ENCODE assay signal across 11 cellular contexts in genomic region chr5:113020461-113021273, GRCh38. TPM values are rescaled to one million over a fixed set of nuclear protein-coding genes. Genes with fewer than 3 reads are reported as not detected.
DNase-seq lines count a peak whose midpoint lies in the region; ATAC-seq, FAIRE-seq and TF ChIP-seq lines count a peak whose summit lies in the region.
"Had no signal": no experiment of that assay in that cellular context is flagged by ENCODE, and none has a peak within 500 bp of the region (broad histone marks: within the 10 kb centered on the region; RNA-seq: fewer than 3 reads in every experiment).

No MANE protein-coding gene starts in this region.

- POLR2A ChIA-PET in HepG2 (lab: Yijun Ruan, JAX) = interaction anchor here (0.9 to 1.4 kb wide), 3 partner anchors 10 to 44 kb away, joined by 3 to 4 read pairs (median 4); partner anchors contain the start of gene DCP2

- TF ChIP-seq CTCF in HepG2 (CRISPR knock-in tag; IDR thresholded peaks at IDR 0.05) (no peak), right lobe of liver (IDR thresholded peaks at IDR 0.05) (no peak), RWPE2 (IDR thresholded peaks at IDR 0.05; ENCODE audit: poor library complexity, severe bottlenecking) (no peak), gastrocnemius medialis (IDR thresholded peaks at IDR 0.05 in 4 of 5, conservative IDR thresholded peaks at IDR 0.05 in 1 of 5) (no peak)

- DNase-seq in HepG2 (ENCODE audit: low spot score) (peak; percentile 90), right lobe of liver (no peak), RWPE2 (ENCODE audit: low spot score) (no peak), dermis microvascular lymphatic vessel endothelial cell (ENCODE audit: low read depth in 2 of 2) (peak; percentile 72 to 88), gastrocnemius medialis (no peak), NCI-H2107 (lab: John Stamatoyannopoulos, UW) (no peak), NCI-H345 treated with DMSO at 0.1 percent for 48 hours (lab: John Stamatoyannopoulos, UW; ENCODE audit: unreplicated experiment) (no peak)
- peak in 4 of 6 experiments; percentile 1 to 52 (median 29) for DNase-seq in stimulated activated naive CD4-positive, alpha-beta T cell (lab: John Stamatoyannopoulos, UW)
- DNase-seq: NCI-H82 had no signal

- no peak for TF ChIP-seq POLR2A in HepG2 (IDR thresholded peaks at IDR 0.05; ENCODE audit: insufficient read depth in 1 of 2, low read depth in 2 of 2, low read length in 2 of 2)
- no peak for TF ChIP-seq POLR2A in right lobe of liver (IDR thresholded peaks at IDR 0.05)
- no peak for TF ChIP-seq POLR2A in gastrocnemius medialis (IDR thresholded peaks at IDR 0.05)

- peak in 1 of 2 experiments; percentile 91; a peak in 2 of 4 replicates for TF ChIP-seq EP300 in HepG2 (IDR thresholded peaks at IDR 0.05; ENCODE audit: low read depth in 2 of 2, low read length in 2 of 2)
- TF ChIP-seq EP300 in HepG2 (CRISPR knock-in tag; IDR thresholded peaks at IDR 0.05; ENCODE audit: borderline replicate concordance) = peak; percentile 78

- peak; percentile 56 for FAIRE-seq in HepG2 (lab: Jason Lieb, UNC)
- FAIRE-seq: K562 had no signal

- no peaks in the 10 kb centered on the region for H3K9me3 ChIP-seq in HepG2 (ENCODE audit: low read length)
- H3K9me3 ChIP-seq in right lobe of liver = no peaks in the 10 kb centered on the region
- H3K9me3 ChIP-seq in RWPE2 (ENCODE audit: severe bottlenecking) = no peaks in the 10 kb centered on the region
- no peaks in the 10 kb centered on the region for H3K9me3 ChIP-seq in gastrocnemius medialis
- H3K9me3 ChIP-seq: neutrophil had no signal

- 53% methylated on average over 11 of the region's 11 CpGs for WGBS in HepG2 (ENCODE audit: low lambda C conversion rate)
- 86% methylated on average over 8 of the region's 11 CpGs for WGBS in right lobe of liver (ENCODE audit: insufficient coverage, low coverage, low lambda C conversion rate, missing lambda C conversion rate)

- in situ Hi-C loops in HepG2 (cut with HindIII; ENCODE audit: extremely low pct_ligation_motif_present, low pct_unique_long_range_greater_than_20kb) = no loop called here
- in situ Hi-C loops in gastrocnemius medialis (cut with MboI; ENCODE audit: low sequenced_read_pairs in 4 of 4) = loop anchor here in 2 of 4 donors (25.0 kb wide), 2 partner anchors 317 to 592 kb away; no protein-coding TSS in a partner anchor

- BruUV-seq in HepG2 (replicated peaks; lab: Mats Ljungman, UMichigan) = no TSS peak

- H3K4me1 ChIP-seq in HepG2 (ENCODE audit: insufficient read depth, low read length) = peaks cover 60% of the 10 kb centered on the region
- no peaks in the 10 kb centered on the region for H3K4me1 ChIP-seq in right lobe of liver
- H3K4me1 ChIP-seq in RWPE2 (ENCODE audit: insufficient read depth, poor library complexity, severe bottlenecking) = peaks cover 48% of the 10 kb centered on the region
- no peaks in the 10 kb centered on the region for H3K4me1 ChIP-seq in gastrocnemius medialis

- H3K4me3 ChIP-seq in HepG2 (replicated peaks in 1 of 3; ENCODE audit: insufficient read depth in 1 of 3, low read depth in 2 of 3, low read length in 3 of 3) (peak overlapping the region in 1 of 3 experiments; percentile 2; a peak in 1 of 6 replicates), right lobe of liver (no peak overlapping the region), RWPE2 (ENCODE audit: severe bottlenecking) (no peak overlapping the region), gastrocnemius medialis (no peak overlapping the region)
- H3K4me3 ChIP-seq: K562 had no signal

- intact Hi-C loops in HepG2 (cut with micrococcal nuclease; ENCODE audit: unreplicated experiment) = loop anchor here (2.0 kb wide), 1 partner anchor 24 kb away; no protein-coding TSS in a partner anchor
- intact Hi-C loops in right lobe of liver (cut with DNase I) = no loop called here
- intact Hi-C loops in gastrocnemius medialis (cut with DNase I; ENCODE audit: low total_unique reads) = no loop called here

- ATAC-seq in HepG2 (peak; percentile 98), right lobe of liver (no peak), RWPE2 (ENCODE audit: low read depth) (peak; percentile 98), gastrocnemius medialis (no peak)
- ATAC-seq: K562 had no signal

- no peak overlapping the region for H2AFZ ChIP-seq in HepG2 (ENCODE audit: low read length)

- H3K79me2 ChIP-seq in HepG2 (ENCODE audit: insufficient read depth, low read length) = peaks cover 3% of the 10 kb centered on the region

- H3K4me2 ChIP-seq in HepG2 (ENCODE audit: low read depth, low read length) = peak overlapping the region; percentile 60

- no peaks in the 10 kb centered on the region for H4K20me1 ChIP-seq in HepG2 (ENCODE audit: insufficient read depth, low read length)

- H3K27me3 ChIP-seq in HepG2 (ENCODE audit: control insufficient read depth in 1 of 2, insufficient read depth in 2 of 2, low read length in 2 of 2) (no peaks in the 10 kb centered on the region), right lobe of liver (no peaks in the 10 kb centered on the region), RWPE2 (ENCODE audit: insufficient read depth, poor library complexity, severe bottlenecking) (no peaks in the 10 kb centered on the region), gastrocnemius medialis (no peaks in the 10 kb centered on the region)
- H3K27me3 ChIP-seq: neutrophil had no signal

- TF ChIP-seq RAD21 in HepG2 (CRISPR knock-in tag; IDR thresholded peaks at IDR 0.05) = no peak

- H3K27ac ChIP-seq in HepG2 (ENCODE audit: extremely low read length, insufficient read depth, low read length) = peak overlapping the region; percentile 84
- no peak overlapping the region for H3K27ac ChIP-seq in right lobe of liver
- peak overlapping the region; percentile 96 for H3K27ac ChIP-seq in RWPE2 (ENCODE audit: poor library complexity, severe bottlenecking)
- H3K27ac ChIP-seq in gastrocnemius medialis = no peak overlapping the region
- H3K27ac ChIP-seq: neutrophil had no signal

- H3K36me3 ChIP-seq in HepG2 (replicated peaks in 1 of 2; ENCODE audit: control insufficient read depth in 1 of 2, insufficient read depth in 2 of 2, low read length in 2 of 2) (peaks cover 0 to under 1% of the 10 kb centered on the region in 2 experiments; a peak in 3 of 5 replicates), right lobe of liver (peaks cover 0 to 31% (median 8%) of the 10 kb centered on the region in 4 donors), RWPE2 (ENCODE audit: low read depth) (peaks cover 57% of the 10 kb centered on the region), gastrocnemius medialis (no peaks in the 10 kb centered on the region)

- peak overlapping the region; percentile 47 for H3K9ac ChIP-seq in HepG2 (ENCODE audit: insufficient read depth, low read depth, low read length)

- CTCF ChIA-PET in HepG2 (lab: Yijun Ruan, JAX; ENCODE audit: low intra/inter-chr PET ratio, low total read pairs) = no interaction called here

TF ChIP-seq in HepG2, 621 proteins besides CTCF, POLR2A, EP300 and RAD21 (continues in another document):
- no peak for TF ChIP-seq ZNF225 (CRISPR knock-in tag; IDR thresholded peaks at IDR 0.05)
- TF ChIP-seq, protein P1, sequence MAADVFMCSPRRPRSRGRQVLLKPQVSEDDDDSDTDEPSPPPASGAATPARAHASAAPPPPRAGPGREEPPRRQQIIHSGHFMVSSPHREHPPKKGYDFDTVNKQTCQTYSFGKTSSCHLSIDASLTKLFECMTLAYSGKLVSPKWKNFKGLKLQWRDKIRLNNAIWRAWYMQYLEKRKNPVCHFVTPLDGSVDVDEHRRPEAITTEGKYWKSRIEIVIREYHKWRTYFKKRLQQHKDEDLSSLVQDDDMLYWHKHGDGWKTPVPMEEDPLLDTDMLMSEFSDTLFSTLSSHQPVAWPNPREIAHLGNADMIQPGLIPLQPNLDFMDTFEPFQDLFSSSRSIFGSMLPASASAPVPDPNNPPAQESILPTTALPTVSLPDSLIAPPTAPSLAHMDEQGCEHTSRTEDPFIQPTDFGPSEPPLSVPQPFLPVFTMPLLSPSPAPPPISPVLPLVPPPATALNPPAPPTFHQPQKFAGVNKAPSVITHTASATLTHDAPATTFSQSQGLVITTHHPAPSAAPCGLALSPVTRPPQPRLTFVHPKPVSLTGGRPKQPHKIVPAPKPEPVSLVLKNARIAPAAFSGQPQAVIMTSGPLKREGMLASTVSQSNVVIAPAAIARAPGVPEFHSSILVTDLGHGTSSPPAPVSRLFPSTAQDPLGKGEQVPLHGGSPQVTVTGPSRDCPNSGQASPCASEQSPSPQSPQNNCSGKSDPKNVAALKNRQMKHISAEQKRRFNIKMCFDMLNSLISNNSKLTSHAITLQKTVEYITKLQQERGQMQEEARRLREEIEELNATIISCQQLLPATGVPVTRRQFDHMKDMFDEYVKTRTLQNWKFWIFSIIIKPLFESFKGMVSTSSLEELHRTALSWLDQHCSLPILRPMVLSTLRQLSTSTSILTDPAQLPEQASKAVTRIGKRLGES (CRISPR knock-in tag; IDR thresholded peaks at IDR 0.05; ENCODE audit: borderline replicate concordance) = no peak
- no peak for TF ChIP-seq SRY (CRISPR knock-in tag; IDR thresholded peaks at IDR 0.05)
- TF ChIP-seq SMARCE1 (IDR thresholded peaks at IDR 0.05; ENCODE audit: borderline replicate concordance) = 0 out of 2 replicates have a peak, but pooled peaks have one; percentile 32

RNA-seq across cellular contexts. Expression of gene DCP2, which starts 44.1 kb away (rescaled TPM):
- total RNA-seq in HepG2 (2016; rRNA removed; fragmentation: Illumina TruSeq; extraction: Trizol) (63.4 and 113 TPM in 2 replicates), right lobe of liver (10 to 100 TPM; 12.0 to 20.8 (median 14.6) TPM), dermis microvascular lymphatic vessel endothelial cell (30.7 and 30.9 TPM in 2 replicates), gastrocnemius medialis (10 to 100 TPM in 3 of 4 donors, 1 to 10 TPM in 1; 9.8 to 30.9 (median 27.2) TPM)
- total RNA-seq in HepG2 (2016; cell fraction: cytosol; rRNA removed; fragmentation: Illumina TruSeq; extraction: Trizol; ENCODE audit: low read depth) = 96.6 and 97.4 TPM in 2 replicates
- total RNA-seq in HepG2 (2016; cell fraction: insoluble cytoplasmic fraction; rRNA removed; fragmentation: Illumina TruSeq; extraction: Trizol) = 57.4 and 102 TPM in 2 replicates
- 46.7 and 55.6 TPM in 2 replicates for total RNA-seq in HepG2 (2016; cell fraction: membrane; rRNA removed; fragmentation: Illumina TruSeq; extraction: Trizol)
- 59.7 and 65.2 TPM in 2 replicates for total RNA-seq in HepG2 (2016; cell fraction: nucleus; rRNA removed; fragmentation: Illumina TruSeq; extraction: Trizol)
- 11.3 and 16.2 TPM in 2 replicates for polyA plus RNA-seq in HepG2 (2011; rRNA removed)
- 13.0 and 14.0 TPM in 2 replicates for polyA plus RNA-seq in HepG2 (2011; cell fraction: cytosol; rRNA removed)
- polyA plus RNA-seq in HepG2 (2011; cell fraction: nucleus; rRNA removed) = 13.5 and 15.6 TPM in 2 replicates
- polyA plus RNA-seq in HepG2 (2012) = 15.9 and 20.6 TPM in 2 replicates
- 16.9 and 24.8 TPM in 2 replicates for polyA plus RNA-seq in HepG2 (2016; cell fraction: cytosol; fragmentation: Illumina TruSeq; extraction: Trizol; ENCODE audit: low read depth)
- polyA plus RNA-seq in HepG2 (2016; cell fraction: insoluble cytoplasmic fraction; fragmentation: Illumina TruSeq; extraction: Trizol; ENCODE audit: low read depth) = 28.8 and 30.9 TPM in 2 replicates
- polyA plus RNA-seq in HepG2 (2016; cell fraction: membrane; fragmentation: Illumina TruSeq; extraction: Trizol; ENCODE audit: low read depth) = 20.7 and 23.8 TPM in 2 replicates
- 25.5 and 28.7 TPM in 2 replicates for polyA plus RNA-seq in HepG2 (2016; cell fraction: nucleus; fragmentation: Illumina TruSeq; extraction: Trizol; ENCODE audit: insufficient read depth, low read depth)
- polyA minus RNA-seq in HepG2 (2011; rRNA and poly(A)+ RNA removed; ENCODE audit: low replicate concordance) = 20.3 and 55.5 TPM in 2 replicates
- polyA minus RNA-seq in HepG2 (2011; cell fraction: cytosol; rRNA and poly(A)+ RNA removed) = 15.7 and 21.4 TPM in 2 replicates
- polyA minus RNA-seq in HepG2 (2011; cell fraction: nucleus; rRNA and poly(A)+ RNA removed) = 69.1 and 82.4 TPM in 2 replicates

Comparison
In these comparisons a context has a peak if more than half of its experiments do, and no peak if none do; other contexts are left out.
1. ATAC-seq: peak in HepG2 (single experiment) and RWPE2 (single experiment); none in right lobe of liver (0 of 4) and gastrocnemius medialis (0 of 2).
2. DNase-seq: peak in HepG2 (single experiment), dermis microvascular lymphatic vessel endothelial cell (2 of 2) and stimulated activated naive CD4-positive, alpha-beta T cell (4 of 6); none in right lobe of liver (0 of 3), RWPE2 (single experiment), gastrocnemius medialis (0 of 2), NCI-H2107 (single experiment) and NCI-H345 treated with DMSO at 0.1 percent for 48 hours (single experiment).
3. H3K27ac ChIP-seq: peak in HepG2 (single experiment) and RWPE2 (single experiment); none in right lobe of liver (0 of 3) and gastrocnemius medialis (0 of 4).